Comparison of ENCODE assay signal across 8 cellular contexts in the genomic region with DNA sequence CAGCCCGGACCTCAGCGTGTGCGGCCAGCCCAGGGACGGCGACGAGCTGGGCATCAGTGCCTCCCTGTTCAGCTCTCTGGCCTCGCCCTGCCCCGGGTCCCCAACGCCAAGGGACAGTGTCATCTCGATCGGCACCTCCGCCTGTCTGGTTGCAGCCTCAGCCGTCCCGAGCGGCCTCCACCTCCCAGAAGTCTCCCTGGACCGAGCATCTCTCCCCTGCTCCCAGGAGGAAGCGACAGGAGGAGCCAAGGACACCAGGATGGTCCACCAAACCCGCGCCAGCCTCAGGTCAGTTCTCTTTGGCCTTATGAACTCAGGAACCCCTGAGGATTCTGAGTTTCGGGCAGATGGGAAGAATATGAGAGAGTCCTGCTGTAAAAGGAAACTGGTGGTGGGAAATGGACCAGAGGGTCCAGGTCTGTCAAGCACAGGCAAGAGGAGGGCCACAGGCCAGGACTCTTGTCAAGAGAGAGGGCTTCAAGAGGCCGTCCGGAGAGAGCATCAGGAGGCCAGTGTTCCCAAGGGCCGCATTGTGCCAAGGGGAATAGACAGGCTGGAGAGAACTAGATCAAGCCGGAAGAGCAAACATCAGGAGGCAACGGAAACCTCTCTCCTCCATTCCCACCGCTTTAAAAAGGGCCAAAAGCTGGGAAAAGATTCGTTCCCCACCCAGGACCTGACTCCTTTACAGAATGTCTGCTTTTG. TPM values are rescaled to one million over a fixed set of nuclear protein-coding genes. Genes with fewer than 3 reads are reported as not detected.
A peak's percentile ranks its signal among the peaks of the same experiment; 100 is the strongest.
DNase-seq lines count a peak whose midpoint lies in the region; ATAC-seq and TF ChIP-seq lines count a peak whose summit lies in the region.

No MANE protein-coding gene starts in this region.

- H3K4me1 Mint-ChIP-seq in activated T-helper 2 cell treated with anti-CD3 and anti-CD28 coated beads, Interferon-gamma antibody, Interleukin-2, Interleukin-4, amounts not matched to agents 10 μg/mL and 5 μg/mL and 100 μg/mL, durations not matched to agents 14 hours and 24 hours and 36 hours (ENCODE audit: low read depth), result peaks cover 52% of the 10 kb centered on the region

- H3K36me3 ChIP-seq in heart left ventricle (peaks cover 0 to 22% (median 9%) of the 10 kb centered on the region in 9 donors), liver (ENCODE audit: control insufficient read depth in 4 of 4, insufficient read depth in 3 of 4, low read depth in 1 of 4, low read length in 3 of 4) (peaks cover 0 to 5% (median 0%) of the 10 kb centered on the region in 4 donors), upper lobe of right lung (no peaks in the 10 kb centered on the region)

- H3K4me1 ChIP-seq in heart left ventricle (peaks cover 6 to 44% (median 19%) of the 10 kb centered on the region in 12 donors), liver (ENCODE audit: control insufficient read depth in 4 of 4, insufficient read depth in 4 of 4, low read length in 3 of 4) (peaks cover 8 to 21% (median 13%) of the 10 kb centered on the region in 4 donors), upper lobe of right lung (peaks cover 32% of the 10 kb centered on the region)

- H3K27ac Mint-ChIP-seq in activated T-helper 2 cell treated with anti-CD3 and anti-CD28 coated beads, Interferon-gamma antibody, Interleukin-2, Interleukin-4, amounts not matched to agents 10 μg/mL and 5 μg/mL and 100 μg/mL, durations not matched to agents 14 hours and 24 hours and 36 hours, result peak overlapping the region; percentile 72

- H3K27me3 Mint-ChIP-seq in activated T-helper 2 cell treated with anti-CD3 and anti-CD28 coated beads, Interferon-gamma antibody, Interleukin-2, Interleukin-4, amounts not matched to agents 10 μg/mL and 5 μg/mL and 100 μg/mL, durations not matched to agents 14 hours and 24 hours and 36 hours (ENCODE audit: low read depth), result no peaks in the 10 kb centered on the region

- TF ChIP-seq POLR2A in heart left ventricle (IDR thresholded peaks at IDR 0.05), result no peak

- TF ChIP-seq CTCF in heart left ventricle (IDR thresholded peaks at IDR 0.05) (no peak), liver (IDR thresholded peaks at IDR 0.05; ENCODE audit: low read depth, low read length, missing input control) (no peak), upper lobe of right lung (IDR thresholded peaks at IDR 0.05) (no peak)

- no peaks in the 10 kb centered on the region for H3K9me3 ChIP-seq in heart left ventricle
- no peaks in the 10 kb centered on the region for H3K9me3 ChIP-seq in liver (ENCODE audit: control insufficient read depth in 4 of 4, low read length in 3 of 4)
- no peaks in the 10 kb centered on the region for H3K9me3 ChIP-seq in upper lobe of right lung

- TF ChIP-seq RAD21 in liver (IDR thresholded peaks at IDR 0.05), result no peak

- WGBS in heart left ventricle, 4 donors, result 14 to 30% (median 18%) methylated on average over 14 to 27 of the region's 27 CpGs
- 22% methylated on average over 27 of the region's 27 CpGs for WGBS in liver

- H3K27ac ChIP-seq in heart left ventricle (peak overlapping the region in 2 of 12 donors; percentile 87 to 88), liver (ENCODE audit: low read depth in 1 of 2, low read length in 2 of 2) (no peak overlapping the region), upper lobe of right lung (no peak overlapping the region)

- peak overlapping the region in 1 of 2 donors; percentile 95 for H3K9ac ChIP-seq in liver (ENCODE audit: low read depth in 1 of 2, low read length in 2 of 2)

- H3K4me3 ChIP-seq in heart left ventricle (peak overlapping the region; percentile 65 to 94 (median 78)), liver (ENCODE audit: low read depth in 1 of 3, low read length in 3 of 3) (peak overlapping the region in 2 of 3 donors; percentile 79 to 92), upper lobe of right lung (peak overlapping the region; percentile 96)

- H3K27me3 ChIP-seq in heart left ventricle (no peaks in the 10 kb centered on the region), liver (ENCODE audit: control insufficient read depth in 4 of 4, insufficient read depth in 4 of 4, low read length in 3 of 4) (no peaks in the 10 kb centered on the region), upper lobe of right lung (no peaks in the 10 kb centered on the region)

- peaks cover 71% of the 10 kb centered on the region for H3K36me3 Mint-ChIP-seq in activated T-helper 2 cell treated with anti-CD3 and anti-CD28 coated beads, Interferon-gamma antibody, Interleukin-2, Interleukin-4, amounts not matched to agents 10 μg/mL and 5 μg/mL and 100 μg/mL, durations not matched to agents 14 hours and 24 hours and 36 hours (ENCODE audit: low read depth)

- intact Hi-C loops in heart left ventricle (cut with DNase I), result loop anchor here in 1 of 10 donors (2.0 kb wide), 1 partner anchor 56 kb away; a partner anchor contains a TSS
- intact Hi-C loops in Right ventricle myocardium inferior (cut with DNase I), result loop anchor here (5.0 kb wide), 1 partner anchor 42 kb away; no protein-coding TSS in a partner anchor
- intact Hi-C loops in activated T-helper 2 cell treated with anti-CD3 and anti-CD28 coated beads, Interferon-gamma antibody, Interleukin-2, Interleukin-4, amounts not matched to agents 10 μg/mL and 5 μg/mL and 100 μg/mL, durations not matched to agents 14 hours and 24 hours and 36 hours (cut with micrococcal nuclease), result loop anchor here (5.0 kb wide), 2 partner anchors 42 to 103 kb away; no protein-coding TSS in a partner anchor
- intact Hi-C loops in upper lobe of right lung (cut with DNase I), result no loop called here

- H3K4me3 Mint-ChIP-seq in activated T-helper 2 cell treated with anti-CD3 and anti-CD28 coated beads, Interferon-gamma antibody, Interleukin-2, Interleukin-4, amounts not matched to agents 10 μg/mL and 5 μg/mL and 100 μg/mL, durations not matched to agents 14 hours and 24 hours and 36 hours (ENCODE audit: low read depth), result peak overlapping the region; percentile 95

- DNase-seq in heart left ventricle, result no peak
- no peak for DNase-seq in Right ventricle myocardium inferior (ENCODE audit: missing footprints)
- no peak for DNase-seq in activated T-helper 2 cell treated with anti-CD3 and anti-CD28 coated beads, Interferon-gamma antibody, Interleukin-2, Interleukin-4, amounts not matched to agents 10 μg/mL and 5 μg/mL and 100 μg/mL, durations not matched to agents 14 hours and 24 hours and 36 hours (ENCODE audit: low spot score)
- peak; percentile 62 for DNase-seq in upper lobe of right lung

- ATAC-seq in heart left ventricle (peak in 1 of 4 donors; percentile 3), Right ventricle myocardium inferior (no peak), upper lobe of right lung (no peak), HG03565 (IDR thresholded peaks at IDR 0.05; ENCODE audit: unreplicated experiment) (no peak), HG03175 (IDR thresholded peaks at IDR 0.05; ENCODE audit: unreplicated experiment) (no peak), HG02610 (IDR thresholded peaks at IDR 0.05; ENCODE audit: unreplicated experiment) (no peak)

- no peaks in the 10 kb centered on the region for H3K9me3 Mint-ChIP-seq in activated T-helper 2 cell treated with anti-CD3 and anti-CD28 coated beads, Interferon-gamma antibody, Interleukin-2, Interleukin-4, amounts not matched to agents 10 μg/mL and 5 μg/mL and 100 μg/mL, durations not matched to agents 14 hours and 24 hours and 36 hours

TF ChIP-seq in liver, 16 proteins besides CTCF, POLR2A, EP300 and RAD21 (continues in another document):
- TF ChIP-seq FOXA1 (IDR thresholded peaks at IDR 0.05) (no peak), HNF4G (IDR thresholded peaks at IDR 0.05) (no peak), GABPA (IDR thresholded peaks at IDR 0.05 in 1 of 2, conservative IDR thresholded peaks at IDR 0.05 in 1 of 2) (no peak)

RNA-seq across cellular contexts. Expression of a gene that starts 0.8 kb away (rescaled TPM):
- total RNA-seq in heart left ventricle, result 1 to 10 TPM in 1 of 9 donors, under 1 TPM in 8; 0.15 to 2.1 (median 0.32) TPM
- polyA plus RNA-seq in heart left ventricle, result 1 to 10 TPM in 1 of 2 donors, not detected in 1; 1.1 TPM
- 0.22 TPM for total RNA-seq in Right ventricle myocardium inferior
- total RNA-seq in activated T-helper 2 cell treated with anti-CD3 and anti-CD28 coated beads, Interferon-gamma antibody, Interleukin-2, Interleukin-4, amounts not matched to agents 10 μg/mL and 5 μg/mL and 100 μg/mL, durations not matched to agents 14 hours and 24 hours and 36 hours, result 23.0 and 23.4 TPM in 2 replicates
- total RNA-seq in liver, result 1 to 10 TPM in 1 of 2 donors, under 1 TPM in 1; 0.08 to 5.8 TPM
- polyA plus RNA-seq in liver, result under 1 TPM in 1 of 2 donors, not detected in 1; 0.28 TPM
- total RNA-seq in upper lobe of right lung, result 0.41 TPM

RNA-seq across cellular contexts. Expression of a gene that starts 28.6 kb away (rescaled TPM):
- 10 to 100 TPM in 6 of 9 donors, 1 to 10 TPM in 3; 5.4 to 66.4 (median 14.3) TPM for total RNA-seq in heart left ventricle
- polyA plus RNA-seq in heart left ventricle, result 100 to 1,000 TPM in 1 of 2 donors, 10 to 100 TPM in 1; 13.1 to 108 TPM
- total RNA-seq in Right ventricle myocardium inferior, result 19.4 TPM
- 111 and 118 TPM in 2 replicates for total RNA-seq in activated T-helper 2 cell treated with anti-CD3 and anti-CD28 coated beads, Interferon-gamma antibody, Interleukin-2, Interleukin-4, amounts not matched to agents 10 μg/mL and 5 μg/mL and 100 μg/mL, durations not matched to agents 14 hours and 24 hours and 36 hours
- 1 to 10 TPM; 1.2 to 1.8 TPM for total RNA-seq in liver
- polyA plus RNA-seq in liver, result 1 to 10 TPM in 1 of 2 donors, under 1 TPM in 1; 0.31 to 1.1 TPM
- 1.6 TPM for total RNA-seq in upper lobe of right lung

RNA-seq across cellular contexts. Expression of a gene that starts 55.9 kb away (rescaled TPM):
- total RNA-seq in heart left ventricle (10 to 100 TPM; 24.2 to 78.2 (median 51.9) TPM), Right ventricle myocardium inferior (65.5 TPM), liver (10 to 100 TPM; 12.3 to 15.3 TPM), upper lobe of right lung (28.6 TPM)
- polyA plus RNA-seq in heart left ventricle (100 to 1,000 TPM; 141 to 190 TPM), liver (100 to 1,000 TPM in 1 of 2 donors, 10 to 100 TPM in 1; 80.0 to 107 TPM)
- 61.7 and 64.9 TPM in 2 replicates for total RNA-seq in activated T-helper 2 cell treated with anti-CD3 and anti-CD28 coated beads, Interferon-gamma antibody, Interleukin-2, Interleukin-4, amounts not matched to agents 10 μg/mL and 5 μg/mL and 100 μg/mL, durations not matched to agents 14 hours and 24 hours and 36 hours

RNA-seq across cellular contexts. Expression of a gene that starts 56.1 kb away (rescaled TPM):
- 100 to 1,000 TPM; 122 to 291 (median 177) TPM for total RNA-seq in heart left ventricle
- polyA plus RNA-seq in heart left ventricle, result 100 to 1,000 TPM; 131 to 203 TPM
- 157 TPM for total RNA-seq in Right ventricle myocardium inferior
- total RNA-seq in activated T-helper 2 cell treated with anti-CD3 and anti-CD28 coated beads, Interferon-gamma antibody, Interleukin-2, Interleukin-4, amounts not matched to agents 10 μg/mL and 5 μg/mL and 100 μg/mL, durations not matched to agents 14 hours and 24 hours and 36 hours, result 39.0 and 40.9 TPM in 2 replicates
- 10 to 100 TPM; 11.9 to 19.8 TPM for total RNA-seq in liver
- 10 to 100 TPM; 20.1 to 27.7 TPM for polyA plus RNA-seq in liver
- 108 TPM for total RNA-seq in upper lobe of right lung
